ENCODE assay signal across 1 cellular context in the genomic region with DNA sequence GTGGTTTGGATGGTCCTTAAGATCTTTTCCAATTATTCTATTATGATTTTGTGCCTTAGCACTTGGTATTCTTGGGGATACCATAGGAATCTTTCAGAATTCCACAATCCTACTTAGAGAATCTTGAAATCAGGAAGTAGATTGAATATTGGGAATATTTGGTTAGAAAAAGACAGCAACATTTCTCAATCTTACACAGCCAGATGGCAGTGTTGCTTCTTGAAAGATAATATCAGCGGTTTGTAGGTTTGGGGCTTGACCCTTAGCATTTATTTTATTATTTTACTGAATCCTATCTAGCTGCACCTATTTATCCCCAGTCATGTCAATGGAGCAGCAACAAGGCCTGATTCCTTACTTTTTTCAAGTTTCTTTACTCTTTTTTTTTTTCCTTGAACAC.
TF ChIP-seq lines count a peak whose summit lies in the region.

No MANE protein-coding gene starts in this region.

TF ChIP-seq in H1, 55 proteins besides CTCF, POLR2A, EP300 and RAD21:
- no peak for TF ChIP-seq TBP (IDR thresholded peaks at IDR 0.05; ENCODE audit: low read depth, low read length)
- TF ChIP-seq HDAC6 (IDR thresholded peaks at IDR 0.05; ENCODE audit: low read depth, low read length) = no peak
- no peak for TF ChIP-seq RNF2 (IDR thresholded peaks at IDR 0.05; ENCODE audit: borderline replicate concordance, low read depth, low read length, missing control alignments, poor library complexity, severe bottlenecking)
- TF ChIP-seq SP2 (IDR thresholded peaks at IDR 0.05; ENCODE audit: low read length) = no peak
- TF ChIP-seq GABPA (IDR thresholded peaks at IDR 0.05; ENCODE audit: borderline replicate concordance, insufficient read depth, low read length) = no peak
